1 cellular context compared by ENCODE assay signal in genomic region chr6:28266962-28267694, GRCh38.
TF ChIP-seq lines count a peak whose summit lies in the region.

Gene ZSCAN26, plus strand, starts transcription at chr6:28267143. Its CDS starts 4,777 bp downstream, at chr6:28271920.

TF ChIP-seq in HepG2, 621 proteins besides CTCF, POLR2A, EP300 and RAD21 (continued from another document and continues in another):
- TF ChIP-seq ZBED4 (CRISPR knock-in tag; IDR thresholded peaks at IDR 0.05; ENCODE audit: borderline replicate concordance) (no peak; the same call in 1 of the 2 replicates), ZHX2 (IDR thresholded peaks at IDR 0.05; ENCODE audit: low read depth) (no peak; the same call in 1 of the 2 replicates), ZHX2 (CRISPR knock-in tag; IDR thresholded peaks at IDR 0.05; ENCODE audit: borderline replicate concordance) (peak; percentile 73; the same call in 1 of the 2 replicates), ZNF256 (CRISPR knock-in tag; conservative IDR thresholded peaks at IDR 0.05) (no peak; the same call in 1 of the 2 replicates), GRHL1 (CRISPR knock-in tag; conservative IDR thresholded peaks at IDR 0.05) (no peak), MEIS1 (CRISPR knock-in tag; IDR thresholded peaks at IDR 0.05; ENCODE audit: borderline replicate concordance) (no peak), ZNF629 (CRISPR knock-in tag; conservative IDR thresholded peaks at IDR 0.05) (peak; percentile 34; the same call in 1 of the 2 replicates), SAFB2 (CRISPR knock-in tag; IDR thresholded peaks at IDR 0.05; ENCODE audit: borderline replicate concordance, low read depth) (no peak), THAP7 (CRISPR knock-in tag; IDR thresholded peaks at IDR 0.05) (no peak; the same call in 1 of the 2 replicates), ZNF407 (CRISPR knock-in tag; IDR thresholded peaks at IDR 0.05; ENCODE audit: not compliant biosample characterization) (peak; percentile 82), RBFOX2 (IDR thresholded peaks at IDR 0.05; ENCODE audit: low read depth, low read length) (peak; percentile 81), ZNF432 (CRISPR knock-in tag; IDR thresholded peaks at IDR 0.05; ENCODE audit: borderline replicate concordance) (no peak), EED (CRISPR knock-in tag; IDR thresholded peaks at IDR 0.05) (peak; percentile 81; the same call in 1 of the 2 replicates), ZNF296 (CRISPR knock-in tag; conservative IDR thresholded peaks at IDR 0.05) (0 out of 2 replicates have a peak, but pooled peaks have one; percentile 38), ZKSCAN1 (IDR thresholded peaks at IDR 0.05; ENCODE audit: low read length) (no peak), ZNF615 (CRISPR knock-in tag; IDR thresholded peaks at IDR 0.05; ENCODE audit: borderline replicate concordance) (no peak), RFX5 (IDR thresholded peaks at IDR 0.05; ENCODE audit: low read depth, low read length) (no peak), REST (IDR thresholded peaks at IDR 0.05; ENCODE audit: borderline replicate concordance in 1 of 2, low read depth in 1 of 2, low read length in 2 of 2) (no peak), PAX8 (CRISPR knock-in tag; IDR thresholded peaks at IDR 0.05; ENCODE audit: borderline replicate concordance) (0 out of 2 replicates have a peak, but pooled peaks have one; percentile 83)
